Comparison of ENCODE assay signal across 7 cellular contexts in genomic region chr22:38700789-38701628, GRCh38. TPM values are rescaled to one million over a fixed set of nuclear protein-coding genes. Genes with fewer than 3 reads are reported as not detected.
DNase-seq lines count a peak whose midpoint lies in the region; ATAC-seq and TF ChIP-seq lines count a peak whose summit lies in the region.

Gene JOSD1 (minus strand): TSS chr22:38700943. CDS start chr22:38699987, 956 bp downstream.

- H3K4me3 ChIP-seq in WERI-Rb-1 (ENCODE audit: low read depth, low read length) (peak within 1 kb of the TSS; percentile 73), iPS-18a (ENCODE audit: low read length) (peak within 1 kb of the TSS; percentile 59), skeletal muscle satellite cell (ENCODE audit: low read length) (peak within 1 kb of the TSS; percentile 91)

- H3K9ac ChIP-seq in iPS-18a (ENCODE audit: low read length) (peak within 1 kb of the TSS; percentile 77), skeletal muscle satellite cell (ENCODE audit: low read depth, low read length) (peak within 1 kb of the TSS; percentile 99)

- H3K36me3 ChIP-seq in WERI-Rb-1: peaks cover 30% of the 10 kb centered on the region
- no peaks in the 10 kb centered on the region for H3K36me3 ChIP-seq in iPS-18a (ENCODE audit: control insufficient read depth, low read depth, low read length)
- H3K36me3 ChIP-seq in skeletal muscle satellite cell (ENCODE audit: insufficient read depth, low read length): peaks cover 5% of the 10 kb centered on the region

- H3K9me3 ChIP-seq in WERI-Rb-1 (ENCODE audit: severe bottlenecking) (no peaks in the 10 kb centered on the region), iPS-18a (ENCODE audit: control insufficient read depth, low read depth, low read length) (no peaks in the 10 kb centered on the region), skeletal muscle satellite cell (replicated peaks; ENCODE audit: low read length) (no peaks in the 10 kb centered on the region)

- peak; percentile 87 for DNase-seq in NCI-H2196 (lab: John Stamatoyannopoulos, UW; ENCODE audit: unreplicated experiment)
- DNase-seq in WERI-Rb-1: peak; percentile 94
- DNase-seq in T47D (ENCODE audit: low read depth in 1 of 2, low spot score in 1 of 2): peak; percentile 54 to 95

- peaks cover 27% of the 10 kb centered on the region for H3K4me1 ChIP-seq in iPS-18a (ENCODE audit: control insufficient read depth, low read depth, low read length)
- H3K4me1 ChIP-seq in skeletal muscle satellite cell (ENCODE audit: control insufficient read depth, insufficient read depth, low read length): peaks cover 49% of the 10 kb centered on the region

- H3K27ac ChIP-seq in WERI-Rb-1 (peak within 1 kb of the TSS; percentile 90), iPS-18a (ENCODE audit: low read length) (no peak within 1 kb of the TSS)

- H3K27me3 ChIP-seq in WERI-Rb-1 (ENCODE audit: insufficient read depth, low read depth, severe bottlenecking) (no peaks in the 10 kb centered on the region), iPS-18a (ENCODE audit: control insufficient read depth, insufficient read depth, low read length) (no peaks in the 10 kb centered on the region), skeletal muscle satellite cell (ENCODE audit: control insufficient read depth, insufficient read depth, low read length) (no peaks in the 10 kb centered on the region)

- ATAC-seq in GM18519 (IDR thresholded peaks at IDR 0.05; ENCODE audit: low FRiP score, unreplicated experiment) (peak; percentile 24), HG03095 (IDR thresholded peaks at IDR 0.05; ENCODE audit: unreplicated experiment) (peak; percentile 29)

- in situ Hi-C loops in T47D (cut with HindIII; ENCODE audit: low pct_unique_long_range_greater_than_20kb, low sequenced_read_pairs): no loop called here

- peak within 1 kb of the TSS; percentile 90 for H3K4me2 ChIP-seq in skeletal muscle satellite cell (ENCODE audit: low read length)

- no peak for TF ChIP-seq CTCF in WERI-Rb-1 (IDR thresholded peaks at IDR 0.05; ENCODE audit: low read depth, low read length)

RNA-seq across cellular contexts. Expression of gene JOSD1, which starts in this region (rescaled TPM):
- total RNA-seq in skeletal muscle satellite cell (2012; rRNA removed): 38.8 and 43.0 TPM in 2 replicates
